In genomic region chrX:106415276-106415895, GRCh38 we compare ENCODE assay signal across 8 cellular contexts.
DNase-seq lines count a peak whose midpoint lies in the region; ATAC-seq, FAIRE-seq and TF ChIP-seq lines count a peak whose summit lies in the region.

No MANE protein-coding gene starts in this region.

- TF ChIP-seq POLR2A in transverse colon (IDR thresholded peaks at IDR 0.05): no peak

- no peak for TF ChIP-seq EP300 in transverse colon (IDR thresholded peaks at IDR 0.05; ENCODE audit: low read depth)

- H4K20me1 ChIP-seq in DOHH2 (ENCODE audit: control insufficient read depth, insufficient read depth, low read depth, low read length): no peaks in the 10 kb centered on the region

- H3K4me1 ChIP-seq in DOHH2 (ENCODE audit: control insufficient read depth, low read length) (no peaks in the 10 kb centered on the region), transverse colon (no peaks in the 10 kb centered on the region)

- ATAC-seq in GM19324 (IDR thresholded peaks at IDR 0.05; ENCODE audit: low FRiP score, unreplicated experiment) (peak; percentile 80), HG03342 (IDR thresholded peaks at IDR 0.05; ENCODE audit: unreplicated experiment) (peak; percentile 98)

- H3K36me3 Mint-ChIP-seq in activated T-cell treated with anti-CD3 and anti-CD28 coated beads, Interleukin-2, amount 50 U/mL, for 24 hours (ENCODE audit: low read depth): no peaks in the 10 kb centered on the region

- H3K9me3 Mint-ChIP-seq in activated T-cell treated with anti-CD3 and anti-CD28 coated beads, Interleukin-2, amount 50 U/mL, for 24 hours: no peaks in the 10 kb centered on the region

- 27% methylated on average over 2 of the region's 2 CpGs; no CpG with 5 or more reads in 1 of the 2 donors for WGBS in transverse colon (ENCODE audit: low coverage in 1 of 2), 2 donors

- no peaks in the 10 kb centered on the region for H3K36me3 ChIP-seq in DOHH2 (ENCODE audit: control insufficient read depth, low read length)
- no peaks in the 10 kb centered on the region for H3K36me3 ChIP-seq in transverse colon

- TF ChIP-seq CTCF in DOHH2 (IDR thresholded peaks at IDR 0.05; ENCODE audit: low read depth, low read length, poor library complexity, severe bottlenecking): peak; percentile 61
- TF ChIP-seq CTCF in foreskin fibroblast (IDR thresholded peaks at IDR 0.05; ENCODE audit: low read depth, low read length): peak; percentile 40
- TF ChIP-seq CTCF in transverse colon (IDR thresholded peaks at IDR 0.05): peak in 4 of 5 experiments; percentile 25 to 66 (median 44)

- no peaks in the 10 kb centered on the region for H3F3A ChIP-seq in DOHH2 (ENCODE audit: control insufficient read depth, insufficient read depth)

- peaks cover 51% of the 10 kb centered on the region for H3K27me3 Mint-ChIP-seq in activated T-cell treated with anti-CD3 and anti-CD28 coated beads, Interleukin-2, amount 50 U/mL, for 24 hours

- intact Hi-C loops in transverse colon (cut with DNase I; ENCODE audit: low total_unique reads): no loop called here

- no peak overlapping the region for H3K4me3 Mint-ChIP-seq in activated T-cell treated with anti-CD3 and anti-CD28 coated beads, Interleukin-2, amount 50 U/mL, for 24 hours

- no peak overlapping the region for H3K27ac Mint-ChIP-seq in activated T-cell treated with anti-CD3 and anti-CD28 coated beads, Interleukin-2, amount 50 U/mL, for 24 hours

- H3K27me3 ChIP-seq in DOHH2 (ENCODE audit: control insufficient read depth, low read length) (no peaks in the 10 kb centered on the region), transverse colon (no peaks in the 10 kb centered on the region)

- DNase-seq in RCC 7860 (ENCODE audit: low spot score): no peak
- peak; percentile 4 to 46 for DNase-seq in foreskin fibroblast
- DNase-seq in transverse colon: no peak
- DNase-seq in activated T-cell treated with anti-CD3 and anti-CD28 coated beads, Interleukin-2, amount 50 U/mL, for 24 hours: no peak
- DNase-seq in NCI-H187 (lab: John Stamatoyannopoulos, UW): no peak

- no peak overlapping the region for H3K27ac ChIP-seq in DOHH2 (ENCODE audit: low read depth, low read length)
- H3K27ac ChIP-seq in transverse colon: no peak overlapping the region

- H3K79me2 ChIP-seq in DOHH2 (ENCODE audit: control insufficient read depth, low read length): no peaks in the 10 kb centered on the region

- H3K9me3 ChIP-seq in DOHH2 (ENCODE audit: control insufficient read depth, insufficient read depth, low read length) (no peaks in the 10 kb centered on the region), transverse colon (no peaks in the 10 kb centered on the region)

- H3K9me2 ChIP-seq in DOHH2 (replicated peaks; ENCODE audit: control insufficient read depth, low read length): no peaks in the 10 kb centered on the region

- no peak overlapping the region for H3K4me3 ChIP-seq in DOHH2 (ENCODE audit: low read length)
- H3K4me3 ChIP-seq in foreskin fibroblast (ENCODE audit: low read depth in 1 of 2, low read length in 2 of 2): no peak overlapping the region
- no peak overlapping the region for H3K4me3 ChIP-seq in transverse colon

- in situ Hi-C loops in transverse colon (cut with MboI; ENCODE audit: low pct_ligation_motif_present in 1 of 4, low pct_unique_long_range_greater_than_20kb in 1 of 4, low sequenced_read_pairs in 3 of 4): no loop called here

- H3K4me2 ChIP-seq in DOHH2 (ENCODE audit: low read length): no peak overlapping the region

- FAIRE-seq in RCC 7860 (lab: Jason Lieb, UNC): peak; percentile 46

- H3K4me1 Mint-ChIP-seq in activated T-cell treated with anti-CD3 and anti-CD28 coated beads, Interleukin-2, amount 50 U/mL, for 24 hours (ENCODE audit: low read depth): no peaks in the 10 kb centered on the region

Comparison
In these comparisons a context has a peak if more than half of its experiments do, and no peak if none do; other contexts are left out.
1. DNase-seq: peak in foreskin fibroblast (2 of 2); none in RCC 7860 (single experiment), transverse colon (single experiment), activated T-cell treated with anti-CD3 and anti-CD28 coated beads, Interleukin-2, amount 50 U/mL, for 24 hours (single experiment) and NCI-H187 (0 of 2).
2. Peak in every context shown above with its lines, with median percentiles within 50 percentile points of each other: CTCF ChIP-seq.